ENCODE assay signal across 11 cellular contexts in the genomic region with DNA sequence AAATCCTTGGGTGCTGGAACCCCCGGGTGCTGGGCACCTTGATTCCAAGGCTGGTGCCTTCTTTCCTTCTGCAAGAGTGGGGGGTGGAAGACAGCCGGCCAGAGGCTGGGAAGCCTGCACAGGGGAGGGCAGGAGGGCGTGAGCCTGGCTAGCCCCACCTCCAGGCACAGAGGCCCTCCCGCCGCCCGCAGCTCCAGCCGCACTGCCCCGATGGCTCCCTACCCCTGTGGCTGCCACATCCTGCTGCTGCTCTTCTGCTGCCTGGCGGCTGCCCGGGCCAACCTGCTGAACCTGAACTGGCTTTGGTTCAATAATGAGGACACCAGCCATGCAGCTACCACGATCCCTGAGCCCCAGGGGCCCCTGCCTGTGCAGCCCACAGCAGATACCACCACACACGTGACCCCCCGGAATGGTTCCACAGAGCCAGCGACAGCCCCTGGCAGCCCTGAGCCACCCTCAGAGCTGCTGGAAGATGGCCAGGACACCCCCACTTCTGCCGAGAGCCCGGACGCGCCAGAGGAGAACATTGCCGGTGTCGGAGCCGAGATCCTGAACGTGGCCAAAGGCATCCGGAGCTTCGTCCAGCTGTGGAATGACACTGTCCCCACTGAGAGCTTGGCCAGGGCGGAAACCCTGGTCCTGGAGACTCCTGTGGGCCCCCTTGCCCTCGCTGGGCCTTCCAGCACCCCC. TPM values are rescaled to one million over a fixed set of nuclear protein-coding genes. Genes with fewer than 3 reads are reported as not detected.
DNase-seq lines count a peak whose midpoint lies in the region; ATAC-seq and TF ChIP-seq lines count a peak whose summit lies in the region.
"Had no signal": no experiment of that assay in that cellular context is flagged by ENCODE, and none has a peak within 500 bp of the region (broad histone marks: within the 10 kb centered on the region; RNA-seq: fewer than 3 reads in every experiment).

No MANE protein-coding gene starts in this region.

- peak overlapping the region; percentile 31 to 39 for H3K4me3 ChIP-seq in esophagus (ENCODE audit: low read depth in 1 of 2, low read length in 2 of 2)
- peak overlapping the region; percentile 52 for H3K4me3 ChIP-seq in osteoblast (ENCODE audit: insufficient read depth, low read length)
- H3K4me3 ChIP-seq: neural progenitor cell, SK-N-MC had no signal

- H3K27ac Mint-ChIP-seq in activated T-cell treated with anti-CD3 and anti-CD28 coated beads, Interleukin-2, amount 50 U/mL, for 24 hours, result no peak overlapping the region
- H3K27ac Mint-ChIP-seq: neural progenitor cell had no signal

- no peak for TF ChIP-seq POLR2A in erythroblast (IDR thresholded peaks at IDR 0.05; ENCODE audit: low read length)

- no peaks in the 10 kb centered on the region for H3K36me3 Mint-ChIP-seq in activated T-cell treated with anti-CD3 and anti-CD28 coated beads, Interleukin-2, amount 50 U/mL, for 24 hours (ENCODE audit: low read depth)

- H3K27me3 ChIP-seq in esophagus (ENCODE audit: control insufficient read depth in 1 of 2, insufficient read depth in 2 of 2, low read length in 2 of 2) (no peaks in the 10 kb centered on the region), osteoblast (ENCODE audit: insufficient read depth, low read length) (peaks cover 5% of the 10 kb centered on the region)
- H3K27me3 ChIP-seq: neural progenitor cell had no signal

- H3K9me3 Mint-ChIP-seq in activated T-cell treated with anti-CD3 and anti-CD28 coated beads, Interleukin-2, amount 50 U/mL, for 24 hours, result peaks cover 9% of the 10 kb centered on the region

- no peaks in the 10 kb centered on the region for H3K9me3 ChIP-seq in esophagus (ENCODE audit: control insufficient read depth in 2 of 2, insufficient read depth in 1 of 2, low read depth in 1 of 2, low read length in 1 of 2)
- no peaks in the 10 kb centered on the region for H3K9me3 ChIP-seq in osteoblast (ENCODE audit: low read depth, low read length)

- H3K4me1 Mint-ChIP-seq in activated T-cell treated with anti-CD3 and anti-CD28 coated beads, Interleukin-2, amount 50 U/mL, for 24 hours (ENCODE audit: low read depth), result no peaks in the 10 kb centered on the region

- no peak overlapping the region for H3K4me3 Mint-ChIP-seq in activated T-cell treated with anti-CD3 and anti-CD28 coated beads, Interleukin-2, amount 50 U/mL, for 24 hours
- H3K4me3 Mint-ChIP-seq: neural progenitor cell had no signal

- TF ChIP-seq CTCF in C4-2B (conservative IDR thresholded peaks at IDR 0.05), result no peak
- TF ChIP-seq CTCF in osteoblast (IDR thresholded peaks at IDR 0.05; ENCODE audit: extremely low read depth, low read depth, low read length), result no peak

- H3K27ac ChIP-seq in C4-2B (peak overlapping the region; percentile 41), esophagus (ENCODE audit: low read depth in 2 of 2, low read length in 1 of 2) (peak overlapping the region in 1 of 2 donors; percentile 44), osteoblast (ENCODE audit: low read depth, low read length) (peak overlapping the region; percentile 33)
- H3K27ac ChIP-seq: neural progenitor cell, SK-N-MC had no signal

- H3K79me2 ChIP-seq in osteoblast (ENCODE audit: insufficient read depth, low read length), result no peaks in the 10 kb centered on the region

- peaks cover 0 to 2% of the 10 kb centered on the region in 2 donors for H3K36me3 ChIP-seq in esophagus (ENCODE audit: control insufficient read depth in 2 of 2, insufficient read depth in 2 of 2, low read length in 1 of 2)
- H3K36me3 ChIP-seq in osteoblast (ENCODE audit: insufficient read depth, low read length), result no peaks in the 10 kb centered on the region
- H3K36me3 ChIP-seq: neural progenitor cell had no signal

- WGBS in esophagus, 2 donors, result 30 to 36% methylated on average over 25 to 26 of the region's 26 CpGs

- peak overlapping the region; percentile 81 for H3K4me2 ChIP-seq in osteoblast (ENCODE audit: insufficient read depth, low read length)
- H3K4me2 ChIP-seq: neural progenitor cell had no signal

- no peak for ATAC-seq in GM19395 (IDR thresholded peaks at IDR 0.05; ENCODE audit: unreplicated experiment)

- peak overlapping the region; percentile 67 for H2AFZ ChIP-seq in osteoblast (ENCODE audit: low read length)
- H2AFZ ChIP-seq: neural progenitor cell had no signal

- no peaks in the 10 kb centered on the region for H3K27me3 Mint-ChIP-seq in activated T-cell treated with anti-CD3 and anti-CD28 coated beads, Interleukin-2, amount 50 U/mL, for 24 hours

- DNase-seq in NCI-H69 (lab: John Stamatoyannopoulos, UW), result peak; percentile 73
- DNase-seq in osteoblast (ENCODE audit: insufficient read length, low spot score, missing footprints), result peak; percentile 99
- no peak for DNase-seq in stimulated activated CD4-positive, alpha-beta T cell treated with anti-CD3 and anti-CD28 coated beads, Interleukin-15, amount 100 ng/mL, for 24 hours
- no peak for DNase-seq in erythroblast (lab: John Stamatoyannopoulos, UW)
- no peak for DNase-seq in activated T-cell treated with anti-CD3 and anti-CD28 coated beads, Interleukin-2, amount 50 U/mL, for 24 hours
- DNase-seq: cerebellar nuclear complex had no signal

- no peaks in the 10 kb centered on the region for H4K20me1 ChIP-seq in osteoblast (ENCODE audit: insufficient read depth, low read length)

- H3K4me1 ChIP-seq in esophagus (ENCODE audit: control insufficient read depth in 2 of 2, insufficient read depth in 2 of 2, low read length in 1 of 2) (peaks cover 10 to 42% of the 10 kb centered on the region in 2 donors), osteoblast (ENCODE audit: insufficient read depth, low read length) (peaks cover 23% of the 10 kb centered on the region)
- H3K4me1 ChIP-seq: neural progenitor cell had no signal

RNA-seq across cellular contexts. Expression of a gene that starts 50.5 kb away (rescaled TPM):
- 10 to 100 TPM; 29.7 to 29.9 TPM for polyA plus RNA-seq in esophagus
- 8.3 and 8.8 TPM in 2 replicates for total RNA-seq in osteoblast

Comparison
In these comparisons a context has a peak if more than half of its experiments do, and no peak if none do; other contexts are left out.
1. DNase-seq: peak in NCI-H69 (single experiment) and osteoblast (single experiment); none in stimulated activated CD4-positive, alpha-beta T cell treated with anti-CD3 and anti-CD28 coated beads, Interleukin-15, amount 100 ng/mL, for 24 hours (single experiment), erythroblast (0 of 2) and activated T-cell treated with anti-CD3 and anti-CD28 coated beads, Interleukin-2, amount 50 U/mL, for 24 hours (single experiment).